22 cellular contexts compared by ENCODE assay signal in the genomic region with DNA sequence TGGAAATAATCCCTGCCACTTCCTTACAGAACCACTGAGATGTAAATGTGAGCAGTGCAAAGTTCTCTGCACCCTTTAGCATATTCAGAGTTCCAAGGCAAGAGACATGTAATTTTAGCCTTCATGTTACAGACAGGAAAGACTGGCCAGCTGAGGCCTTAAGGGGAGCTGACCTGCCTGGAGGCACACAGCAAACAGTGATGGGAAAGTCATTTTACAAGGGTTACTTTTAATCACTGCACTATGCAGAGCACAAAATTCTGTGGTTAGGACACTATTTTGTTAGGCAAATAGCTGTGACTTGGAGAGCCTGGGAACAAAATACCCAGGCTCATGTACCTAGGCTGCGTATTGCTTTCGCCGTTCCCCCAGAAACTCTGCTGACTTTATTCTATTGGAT. TPM values are rescaled to one million over a fixed set of nuclear protein-coding genes. Genes with fewer than 3 reads are reported as not detected.
DNase-seq lines count a peak whose midpoint lies in the region; ATAC-seq, FAIRE-seq and TF ChIP-seq lines count a peak whose summit lies in the region.
"Had no signal": no experiment of that assay in that cellular context is flagged by ENCODE, and none has a peak within 500 bp of the region (broad histone marks: within the 10 kb centered on the region; RNA-seq: fewer than 3 reads in every experiment).

No MANE protein-coding gene starts in this region.

- H3K4me1 ChIP-seq in CD8-positive, alpha-beta T cell (ENCODE audit: insufficient read depth, low read length) = peaks cover 11% of the 10 kb centered on the region
- peaks cover 3 to 8% of the 10 kb centered on the region in 2 donors for H3K4me1 ChIP-seq in small intestine (ENCODE audit: control insufficient read depth in 2 of 2, insufficient read depth in 1 of 2, low read depth in 1 of 2, low read length in 1 of 2)

- H3K27me3 ChIP-seq in CD8-positive, alpha-beta T cell (ENCODE audit: insufficient read depth, low read length) = no peaks in the 10 kb centered on the region
- no peaks in the 10 kb centered on the region for H3K27me3 ChIP-seq in small intestine (ENCODE audit: control insufficient read depth in 2 of 2, insufficient read depth in 2 of 2, low read length in 2 of 2)
- H3K27me3 ChIP-seq: esophagus muscularis mucosa had no signal

- H3K9me3 Mint-ChIP-seq in nephron progenitor cell = no peaks in the 10 kb centered on the region
- H3K9me3 Mint-ChIP-seq in CD8-positive, alpha-beta T cell = no peaks in the 10 kb centered on the region

- H3K4me3 ChIP-seq in CD8-positive, alpha-beta T cell (ENCODE audit: low read depth, low read length) = no peak overlapping the region
- no peak overlapping the region for H3K4me3 ChIP-seq in small intestine (ENCODE audit: low read depth in 1 of 2, low read length in 2 of 2)
- H3K4me3 ChIP-seq: esophagus muscularis mucosa, smooth muscle cell, thoracic aorta had no signal

- H3K4me1 Mint-ChIP-seq in nephron progenitor cell = no peaks in the 10 kb centered on the region
- H3K4me1 Mint-ChIP-seq in CD8-positive, alpha-beta T cell (ENCODE audit: low read depth) = peaks cover 12% of the 10 kb centered on the region

- H3K4me3 Mint-ChIP-seq in nephron progenitor cell = no peak overlapping the region
- H3K4me3 Mint-ChIP-seq in CD8-positive, alpha-beta T cell = no peak overlapping the region

- intact Hi-C loops in CD8-positive, alpha-beta T cell (cut with DNase I, micrococcal nuclease) = no loop called here

- peak; percentile 36 for ATAC-seq in GM21367 (IDR thresholded peaks at IDR 0.05; ENCODE audit: unreplicated experiment)
- no peak for ATAC-seq in CD8-positive, alpha-beta T cell
- ATAC-seq: HCT116, Panc1 had no signal

- POLR2A ChIA-PET in CD8-positive, alpha-beta T cell (lab: Charles Lee) = interaction anchor here (0.9 kb wide), 1 partner anchor 14 kb away, joined by 4 read pairs; no protein-coding TSS in a partner anchor

- H3K9me3 ChIP-seq in CD8-positive, alpha-beta T cell (ENCODE audit: low read length) = no peaks in the 10 kb centered on the region
- no peaks in the 10 kb centered on the region for H3K9me3 ChIP-seq in small intestine (ENCODE audit: control insufficient read depth, low read depth)
- H3K9me3 ChIP-seq: esophagus muscularis mucosa, SK-N-SH, thoracic aorta had no signal

- 93 to 98% (median 93%) methylated on average over 3 of the region's 3 CpGs for WGBS in small intestine, 3 donors

- no peak overlapping the region for H3K27ac ChIP-seq in CD8-positive, alpha-beta T cell (ENCODE audit: low read depth, low read length)
- no peak overlapping the region for H3K27ac ChIP-seq in small intestine (ENCODE audit: low read depth in 1 of 2, low read length in 1 of 2)
- H3K27ac ChIP-seq: esophagus muscularis mucosa, thoracic aorta had no signal

- H3K27ac Mint-ChIP-seq in nephron progenitor cell = peak overlapping the region; percentile 52
- H3K27ac Mint-ChIP-seq in CD8-positive, alpha-beta T cell = no peak overlapping the region

- FAIRE-seq in GM12892 (lab: Jason Lieb, UNC) = peak; percentile 73
- no peak for FAIRE-seq in small intestine (lab: Jason Lieb, UNC)
- FAIRE-seq: G401.6, HTR-8/SVneo had no signal

- DNase-seq in GM12892 (ENCODE audit: insufficient read length) (no peak), NCI-H526 treated with DMSO at 0.1 percent for 48 hours (lab: John Stamatoyannopoulos, UW) (peak; percentile 92), nephron progenitor cell (no peak), DMS 273 (lab: John Stamatoyannopoulos, UW; ENCODE audit: unreplicated experiment) (no peak), small intestine (no peak)
- no peak for DNase-seq in CD8-positive, alpha-beta T cell
- no peak for DNase-seq in stimulated activated CD4-positive, alpha-beta T cell treated with anti-CD3 and anti-CD28 coated beads, Interleukin-4, amount 100 ng/mL, for 24 hours
- DNase-seq: activated CD4-positive, alpha-beta T cell treated with anti-CD3 and anti-CD28 coated beads for 4 hours; activated CD8-positive, alpha-beta memory T cell treated with anti-CD3 and anti-CD28 coated beads, Interleukin-2, amount 50 U/mL, for 48 hours; activated gamma-delta T cell treated with Interleukin-2 at 50 U/mL for 16 hours; NCI-H1417 treated with DMSO at 0.1 percent for 48 hours; NCI-H2171 treated with DMSO at 0.1 percent for 48 hours; NCI-H774; SK-N-SH had no signal

- H3K36me3 ChIP-seq in CD8-positive, alpha-beta T cell (ENCODE audit: insufficient read depth, low read length) = peaks cover 68% of the 10 kb centered on the region
- no peaks in the 10 kb centered on the region for H3K36me3 ChIP-seq in small intestine (ENCODE audit: control insufficient read depth in 2 of 2, insufficient read depth in 2 of 2, low read length in 2 of 2)

- peak; percentile 14; the same call in 1 of the 2 replicates for TF ChIP-seq POLR2A in GM12892 (IDR thresholded peaks at IDR 0.05; ENCODE audit: low read depth, low read length)

- peaks cover 33% of the 10 kb centered on the region for H3K36me3 Mint-ChIP-seq in nephron progenitor cell (ENCODE audit: low read depth)
- peaks cover 79% of the 10 kb centered on the region for H3K36me3 Mint-ChIP-seq in CD8-positive, alpha-beta T cell

- CTCF ChIA-PET in CD8-positive, alpha-beta T cell (lab: Charles Lee) = interaction anchor here (1.0 to 50.0 kb wide), 5 partner anchors 11 to 57 kb away, joined by 3 to 1723 read pairs (median 121); a partner anchor contains a TSS

- no peaks in the 10 kb centered on the region for H3K27me3 Mint-ChIP-seq in nephron progenitor cell (ENCODE audit: low read depth, poor library complexity)
- H3K27me3 Mint-ChIP-seq in CD8-positive, alpha-beta T cell (ENCODE audit: low read depth) = no peaks in the 10 kb centered on the region

- TF ChIP-seq CTCF in nephron progenitor cell (IDR thresholded peaks at IDR 0.05) = no peak
- no peak for TF ChIP-seq CTCF in CD8-positive, alpha-beta T cell (IDR thresholded peaks at IDR 0.05)

RNA-seq across cellular contexts. Expression of a gene that starts 30.2 kb away (rescaled TPM):
- polyA plus RNA-seq in GM12892 (2012; ENCODE audit: missing spikeins) = 187 TPM
- 100 to 1,000 TPM; 133 to 134 TPM for total RNA-seq in CD8-positive, alpha-beta T cell
- 100 to 1,000 TPM in 2 of 3 donors, 10 to 100 TPM in 1; 97.5 to 190 (median 164) TPM for polyA plus RNA-seq in small intestine

RNA-seq across cellular contexts. Expression of a gene that starts 46.6 kb away (rescaled TPM):
- 349 TPM for polyA plus RNA-seq in GM12892 (2012; ENCODE audit: missing spikeins)
- total RNA-seq in CD8-positive, alpha-beta T cell = 10 to 100 TPM; 83.5 to 89.4 TPM
- polyA plus RNA-seq in small intestine = 10 to 100 TPM in 2 of 3 donors, 1 to 10 TPM in 1; 7.2 to 68.2 (median 25.1) TPM
